ENCODE assay signal across 19 cellular contexts in the genomic region with DNA sequence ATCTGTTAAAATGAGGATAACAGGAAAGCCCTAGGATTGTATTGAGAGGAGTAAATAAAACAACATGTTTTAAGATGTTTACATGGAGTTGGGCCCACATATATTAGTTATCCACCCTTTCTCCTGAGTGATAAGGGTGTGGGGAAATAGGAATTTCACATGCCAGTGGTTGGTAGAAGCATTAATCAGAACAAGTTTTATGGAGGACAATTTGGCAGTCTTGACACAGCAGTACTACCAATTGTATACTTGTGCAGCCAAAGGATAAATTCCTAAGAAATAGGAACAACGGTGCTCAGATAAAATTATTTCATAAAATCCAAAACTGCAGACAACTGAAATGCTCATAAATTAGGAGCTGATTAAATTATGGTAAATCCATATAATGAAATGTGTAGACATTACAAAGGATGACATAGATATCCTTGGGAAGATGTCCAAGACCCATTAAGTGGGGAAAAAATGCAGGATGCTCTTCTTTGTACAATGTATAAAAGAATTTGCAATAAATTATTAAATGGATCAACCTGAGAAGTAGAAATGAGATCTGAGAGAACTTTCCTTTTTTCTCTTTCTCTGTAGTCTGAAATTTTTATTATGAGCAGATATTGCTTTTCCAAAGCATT.
A peak's percentile ranks its signal among the peaks of the same experiment; 100 is the strongest.
DNase-seq lines count a peak whose midpoint lies in the region; ATAC-seq and TF ChIP-seq lines count a peak whose summit lies in the region.
"Had no signal": no experiment of that assay in that cellular context is flagged by ENCODE, and none has a peak within 500 bp of the region (broad histone marks: within the 10 kb centered on the region; RNA-seq: fewer than 3 reads in every experiment).

No MANE protein-coding gene starts in this region.

- peak overlapping the region; percentile 26 for H2AFZ ChIP-seq in mammary epithelial cell (ENCODE audit: low read depth, low read length)

- no TSS peak for BruUV-seq in mammary epithelial cell (replicated peaks; lab: Mats Ljungman, UMichigan)

- no peak for DNase-seq in mammary epithelial cell
- DNase-seq in breast epithelium (ENCODE audit: low spot score in 2 of 2): no peak
- peak in 1 of 2 donors; percentile 20 for DNase-seq in foreskin keratinocyte
- no peak for DNase-seq in NCI-H69 (lab: John Stamatoyannopoulos, UW)
- DNase-seq: AML-193; CD4-positive, alpha-beta T cell; Karpas-422; NCI-H1436; NCI-H187; NCI-H510A; NCI-H774; SIG-M5 had no signal

- CTCF ChIA-PET in mammary epithelial cell (lab: Charles Lee; ENCODE audit: low non-redundant PET): no interaction called here

- no peak for TF ChIP-seq CTCF in mammary epithelial cell (conservative IDR thresholded peaks at IDR 0.05 in 1 of 2, IDR thresholded peaks at IDR 0.05 in 1 of 2; ENCODE audit: extremely low read depth in 1 of 2, insufficient read depth in 1 of 2, low read depth in 1 of 2, low read length in 2 of 2)
- no peak for TF ChIP-seq CTCF in breast epithelium (IDR thresholded peaks at IDR 0.05)
- TF ChIP-seq CTCF in foreskin keratinocyte (conservative IDR thresholded peaks at IDR 0.05): no peak

- no peaks in the 10 kb centered on the region for H3K36me3 ChIP-seq in mammary epithelial cell (ENCODE audit: insufficient read depth, low read length)
- no peaks in the 10 kb centered on the region for H3K36me3 ChIP-seq in breast epithelium
- H3K36me3 ChIP-seq: BLaER1 treated with 17β-estradiol and CSF1 and Interleukin-3, amounts not matched to agents 10 nM and 100 nM had no signal

- H3K4me3 ChIP-seq in mammary epithelial cell (replicated peaks in 1 of 3; ENCODE audit: insufficient read depth in 1 of 3, low read depth in 2 of 3, low read length in 3 of 3) (no peak overlapping the region), breast epithelium (no peak overlapping the region)
- H3K4me3 ChIP-seq: BLaER1 treated with 17β-estradiol and CSF1 and Interleukin-3, amounts not matched to agents 10 nM and 100 nM; SK-N-MC had no signal

- H3K9ac ChIP-seq in mammary epithelial cell (ENCODE audit: insufficient read depth, low read length): no peak overlapping the region
- H3K9ac ChIP-seq: BLaER1 treated with 17β-estradiol and CSF1 and Interleukin-3, amounts not matched to agents 10 nM and 100 nM had no signal

- H4K20me1 ChIP-seq in mammary epithelial cell (ENCODE audit: insufficient read depth, low read length): no peaks in the 10 kb centered on the region
- H4K20me1 ChIP-seq: BLaER1 treated with 17β-estradiol and CSF1 and Interleukin-3, amounts not matched to agents 10 nM and 100 nM had no signal

- H3K4me2 ChIP-seq in mammary epithelial cell (ENCODE audit: insufficient read depth, low read depth, low read length): no peak overlapping the region
- H3K4me2 ChIP-seq: BLaER1 treated with 17β-estradiol and CSF1 and Interleukin-3, amounts not matched to agents 10 nM and 100 nM had no signal

- no peaks in the 10 kb centered on the region for H3K79me2 ChIP-seq in mammary epithelial cell (ENCODE audit: insufficient read depth, low read length)

- intact Hi-C loops in mammary epithelial cell (cut with micrococcal nuclease) (no loop called here), breast epithelium (cut with DNase I; ENCODE audit: low total_unique reads) (no loop called here)

- H3K4me1 ChIP-seq in mammary epithelial cell (ENCODE audit: insufficient read depth, low read length): no peaks in the 10 kb centered on the region
- no peaks in the 10 kb centered on the region for H3K4me1 ChIP-seq in breast epithelium
- no peaks in the 10 kb centered on the region for H3K4me1 ChIP-seq in foreskin keratinocyte
- H3K4me1 ChIP-seq: BLaER1 treated with 17β-estradiol and CSF1 and Interleukin-3, amounts not matched to agents 10 nM and 100 nM had no signal

- WGBS in mammary epithelial cell (ENCODE audit: low coverage, missing lambda C conversion rate): 9% methylated on average over 1 of the region's 1 CpG

- H3K27ac ChIP-seq in mammary epithelial cell (ENCODE audit: insufficient read depth, low read depth, low read length) (peak overlapping the region; percentile 59), breast epithelium (no peak overlapping the region), foreskin keratinocyte (no peak overlapping the region)
- H3K27ac ChIP-seq: BLaER1 treated with 17β-estradiol and CSF1 and Interleukin-3, amounts not matched to agents 10 nM and 100 nM; SK-N-MC had no signal

- no peak for TF ChIP-seq POLR2A in breast epithelium (IDR thresholded peaks at IDR 0.05)

- in situ Hi-C loops in mammary epithelial cell (cut with MboI; ENCODE audit: low sequenced_read_pairs in 2 of 2): no loop called here

- H3K27me3 ChIP-seq in mammary epithelial cell (ENCODE audit: insufficient read depth, low read length): no peaks in the 10 kb centered on the region
- H3K27me3 ChIP-seq in breast epithelium: no peaks in the 10 kb centered on the region
- H3K27me3 ChIP-seq in foreskin keratinocyte: no peaks in the 10 kb centered on the region
- H3K27me3 ChIP-seq: BLaER1 treated with 17β-estradiol and CSF1 and Interleukin-3, amounts not matched to agents 10 nM and 100 nM had no signal

- H3K9me3 ChIP-seq in mammary epithelial cell (replicated peaks; ENCODE audit: insufficient read depth, low read length) (no peaks in the 10 kb centered on the region), breast epithelium (no peaks in the 10 kb centered on the region)
- H3K9me3 ChIP-seq: BLaER1 treated with 17β-estradiol and CSF1 and Interleukin-3, amounts not matched to agents 10 nM and 100 nM had no signal

- dilution Hi-C loops in mammary epithelial cell (cut with HindIII; ENCODE audit: low sequenced_read_pairs): no loop called here

- peak; percentile 69 for ATAC-seq in SK-N-SH treated with all-trans-retinoic acid at 6 μM for 48 hours
- ATAC-seq in foreskin keratinocyte: peak; percentile 19
- ATAC-seq in GM18498 (IDR thresholded peaks at IDR 0.05; ENCODE audit: unreplicated experiment): no peak
- ATAC-seq in GM21381 (IDR thresholded peaks at IDR 0.05; ENCODE audit: unreplicated experiment): no peak
- no peak for ATAC-seq in HG02623 (IDR thresholded peaks at IDR 0.05; ENCODE audit: unreplicated experiment)
- ATAC-seq: HCT116 had no signal

TF ChIP-seq in SK-N-SH treated with all-trans-retinoic acid at 6 μM for 48 hours, 23 proteins besides CTCF, POLR2A, EP300 and RAD21 (continues in another document):
- TF ChIP-seq CSDC2 (CRISPR knock-in tag; IDR thresholded peaks at IDR 0.05) (no peak), BACH2 (CRISPR knock-in tag; IDR thresholded peaks at IDR 0.05; ENCODE audit: borderline replicate concordance) (no peak), PPARA (CRISPR knock-in tag; IDR thresholded peaks at IDR 0.05; ENCODE audit: borderline replicate concordance) (no peak), TCF4 (CRISPR knock-in tag; IDR thresholded peaks at IDR 0.05; ENCODE audit: borderline replicate concordance) (no peak), ZFP30 (CRISPR knock-in tag; IDR thresholded peaks at IDR 0.05) (no peak), ZFP3 (CRISPR knock-in tag; IDR thresholded peaks at IDR 0.05) (no peak), PATZ1 (CRISPR knock-in tag; IDR thresholded peaks at IDR 0.05; ENCODE audit: borderline replicate concordance) (no peak), ZNF8 (CRISPR knock-in tag; IDR thresholded peaks at IDR 0.05) (no peak), ZNF565 (CRISPR knock-in tag; conservative IDR thresholded peaks at IDR 0.05; ENCODE audit: low read depth) (no peak), TOX (CRISPR knock-in tag; IDR thresholded peaks at IDR 0.05; ENCODE audit: borderline replicate concordance) (no peak; the same call in 1 of the 2 replicates), ARNTL (CRISPR knock-in tag; IDR thresholded peaks at IDR 0.05; ENCODE audit: borderline replicate concordance, low read depth) (no peak)
- TF ChIP-seq, protein P1, sequence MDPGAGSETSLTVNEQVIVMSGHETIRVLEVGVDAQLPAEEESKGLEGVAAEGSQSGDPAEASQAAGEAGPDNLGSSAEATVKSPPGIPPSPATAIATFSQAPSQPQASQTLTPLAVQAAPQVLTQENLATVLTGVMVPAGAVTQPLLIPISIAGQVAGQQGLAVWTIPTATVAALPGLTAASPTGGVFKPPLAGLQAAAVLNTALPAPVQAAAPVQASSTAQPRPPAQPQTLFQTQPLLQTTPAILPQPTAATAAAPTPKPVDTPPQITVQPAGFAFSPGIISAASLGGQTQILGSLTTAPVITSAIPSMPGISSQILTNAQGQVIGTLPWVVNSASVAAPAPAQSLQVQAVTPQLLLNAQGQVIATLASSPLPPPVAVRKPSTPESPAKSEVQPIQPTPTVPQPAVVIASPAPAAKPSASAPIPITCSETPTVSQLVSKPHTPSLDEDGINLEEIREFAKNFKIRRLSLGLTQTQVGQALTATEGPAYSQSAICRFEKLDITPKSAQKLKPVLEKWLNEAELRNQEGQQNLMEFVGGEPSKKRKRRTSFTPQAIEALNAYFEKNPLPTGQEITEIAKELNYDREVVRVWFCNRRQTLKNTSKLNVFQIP (CRISPR knock-in tag; IDR thresholded peaks at IDR 0.05; ENCODE audit: borderline replicate concordance, low read depth): no peak

Comparison
In these comparisons a context has a peak if more than half of its experiments do, and no peak if none do; other contexts are left out.
1. ATAC-seq: peak in SK-N-SH treated with all-trans-retinoic acid at 6 μM for 48 hours (single experiment) and foreskin keratinocyte (single experiment); none in GM18498 (single experiment), GM21381 (single experiment) and HG02623 (single experiment).